Comparison of ENCODE assay signal across 8 cellular contexts in genomic region chr9:22244141-22245011, GRCh38.
DNase-seq lines count a peak whose midpoint lies in the region; ATAC-seq and TF ChIP-seq lines count a peak whose summit lies in the region.

No MANE protein-coding gene starts in this region.

- CTCF ChIA-PET in MCF 10A (lab: Yijun Ruan, JAX): interaction anchor here (0.6 to 3.1 kb wide), 50 partner anchors 9 to 1529 kb away, joined by 3 to 26 read pairs (median 4); partner anchors contain the start of genes IFNE and KLHL9

- intact Hi-C loops in MCF 10A (cut with micrococcal nuclease) (loop anchor here (1.0 to 10.0 kb wide), 5 partner anchors 208 to 990 kb away; no protein-coding TSS in a partner anchor), breast epithelium (cut with DNase I; ENCODE audit: low total_unique reads) (no loop called here)

- TF ChIP-seq EP300 in suprapubic skin (IDR thresholded peaks at IDR 0.05): no peak

- TF ChIP-seq CTCF in MCF 10A (IDR thresholded peaks at IDR 0.05; ENCODE audit: unreplicated experiment) (peak; percentile 30), breast epithelium (IDR thresholded peaks at IDR 0.05) (peak in 1 of 3 donors; percentile 24), suprapubic skin (IDR thresholded peaks at IDR 0.05) (peak in 1 of 2 donors; percentile 42)

- peak; percentile 55 for DNase-seq in MCF 10A (ENCODE audit: unreplicated experiment)
- DNase-seq in breast epithelium (ENCODE audit: low spot score in 2 of 2): no peak
- peak; percentile 21 for DNase-seq in NCI-H345 (lab: John Stamatoyannopoulos, UW)
- DNase-seq in adipocyte (ENCODE audit: low read depth): peak; percentile 79
- peak; percentile 78 for DNase-seq in iris pigment epithelial cell (ENCODE audit: low read depth)
- peak; percentile 37 for DNase-seq in stromal cell of bone marrow (ENCODE audit: low read depth)
- DNase-seq in suprapubic skin (ENCODE audit: low spot score in 2 of 2): no peak

- no peaks in the 10 kb centered on the region for H3K36me3 ChIP-seq in breast epithelium
- H3K36me3 ChIP-seq in adipocyte (ENCODE audit: control insufficient read depth, insufficient read depth, low read length, severe bottlenecking): no peaks in the 10 kb centered on the region
- H3K36me3 ChIP-seq in suprapubic skin: no peaks in the 10 kb centered on the region

- no peak overlapping the region for H3K27ac Mint-ChIP-seq in MCF 10A (ENCODE audit: low read depth, unreplicated experiment)

- H3K27me3 Mint-ChIP-seq in MCF 10A (ENCODE audit: insufficient read depth, unreplicated experiment): no peaks in the 10 kb centered on the region

- no TSS peak for BruUV-seq in MCF 10A (replicated peaks; lab: Mats Ljungman, UMichigan)

- peak overlapping the region; percentile 65 for H3K9ac ChIP-seq in adipocyte (ENCODE audit: low read length)

- no peak overlapping the region for H3K27ac ChIP-seq in breast epithelium
- no peak overlapping the region for H3K27ac ChIP-seq in suprapubic skin

- peak; percentile 50 for ATAC-seq in HG02642 (IDR thresholded peaks at IDR 0.05; ENCODE audit: poor library complexity, unreplicated experiment)

- H3K4me1 Mint-ChIP-seq in MCF 10A (ENCODE audit: insufficient read depth, unreplicated experiment): peaks cover 23% of the 10 kb centered on the region

- H3K9me3 Mint-ChIP-seq in MCF 10A (ENCODE audit: unreplicated experiment): no peaks in the 10 kb centered on the region

- no peaks in the 10 kb centered on the region for H3K9me3 ChIP-seq in breast epithelium
- no peaks in the 10 kb centered on the region for H3K9me3 ChIP-seq in adipocyte (ENCODE audit: control insufficient read depth, low read length)
- H3K9me3 ChIP-seq in suprapubic skin: no peaks in the 10 kb centered on the region

- H3K27me3 ChIP-seq in breast epithelium: no peaks in the 10 kb centered on the region
- no peaks in the 10 kb centered on the region for H3K27me3 ChIP-seq in adipocyte (replicated peaks; ENCODE audit: control insufficient read depth, insufficient read depth, low read length)
- no peaks in the 10 kb centered on the region for H3K27me3 ChIP-seq in suprapubic skin

- H3K4me1 ChIP-seq in breast epithelium: no peaks in the 10 kb centered on the region
- H3K4me1 ChIP-seq in adipocyte (ENCODE audit: control insufficient read depth, insufficient read depth, low read length): peaks cover 26% of the 10 kb centered on the region
- peaks cover 4% of the 10 kb centered on the region for H3K4me1 ChIP-seq in suprapubic skin

- POLR2A ChIA-PET in MCF 10A (lab: Yijun Ruan, JAX): interaction anchor here (1.0 to 1.8 kb wide), 3 partner anchors 686 to 918 kb away, joined by 4 read pairs; partner anchors contain the start of gene KLHL9

- no peak for TF ChIP-seq POLR2A in breast epithelium (IDR thresholded peaks at IDR 0.05)
- no peak for TF ChIP-seq POLR2A in suprapubic skin (IDR thresholded peaks at IDR 0.05)

- H3K4me3 ChIP-seq in breast epithelium: no peak overlapping the region
- H3K4me3 ChIP-seq in adipocyte (ENCODE audit: low read length): peak overlapping the region; percentile 63
- no peak overlapping the region for H3K4me3 ChIP-seq in suprapubic skin

- 48% methylated on average over 9 of the region's 9 CpGs for WGBS in suprapubic skin

- no peak overlapping the region for H3K4me3 Mint-ChIP-seq in MCF 10A (ENCODE audit: unreplicated experiment)

- no peaks in the 10 kb centered on the region for H3K36me3 Mint-ChIP-seq in MCF 10A (ENCODE audit: insufficient read depth, unreplicated experiment)

Comparison
In these comparisons a context has a peak if more than half of its experiments do, and no peak if none do; other contexts are left out.
1. DNase-seq: peak in MCF 10A (single experiment), NCI-H345 (single experiment), adipocyte (single experiment), iris pigment epithelial cell (single experiment) and stromal cell of bone marrow (single experiment); none in breast epithelium (0 of 2) and suprapubic skin (0 of 2).